8 cellular contexts compared by ENCODE assay signal in the genomic region with DNA sequence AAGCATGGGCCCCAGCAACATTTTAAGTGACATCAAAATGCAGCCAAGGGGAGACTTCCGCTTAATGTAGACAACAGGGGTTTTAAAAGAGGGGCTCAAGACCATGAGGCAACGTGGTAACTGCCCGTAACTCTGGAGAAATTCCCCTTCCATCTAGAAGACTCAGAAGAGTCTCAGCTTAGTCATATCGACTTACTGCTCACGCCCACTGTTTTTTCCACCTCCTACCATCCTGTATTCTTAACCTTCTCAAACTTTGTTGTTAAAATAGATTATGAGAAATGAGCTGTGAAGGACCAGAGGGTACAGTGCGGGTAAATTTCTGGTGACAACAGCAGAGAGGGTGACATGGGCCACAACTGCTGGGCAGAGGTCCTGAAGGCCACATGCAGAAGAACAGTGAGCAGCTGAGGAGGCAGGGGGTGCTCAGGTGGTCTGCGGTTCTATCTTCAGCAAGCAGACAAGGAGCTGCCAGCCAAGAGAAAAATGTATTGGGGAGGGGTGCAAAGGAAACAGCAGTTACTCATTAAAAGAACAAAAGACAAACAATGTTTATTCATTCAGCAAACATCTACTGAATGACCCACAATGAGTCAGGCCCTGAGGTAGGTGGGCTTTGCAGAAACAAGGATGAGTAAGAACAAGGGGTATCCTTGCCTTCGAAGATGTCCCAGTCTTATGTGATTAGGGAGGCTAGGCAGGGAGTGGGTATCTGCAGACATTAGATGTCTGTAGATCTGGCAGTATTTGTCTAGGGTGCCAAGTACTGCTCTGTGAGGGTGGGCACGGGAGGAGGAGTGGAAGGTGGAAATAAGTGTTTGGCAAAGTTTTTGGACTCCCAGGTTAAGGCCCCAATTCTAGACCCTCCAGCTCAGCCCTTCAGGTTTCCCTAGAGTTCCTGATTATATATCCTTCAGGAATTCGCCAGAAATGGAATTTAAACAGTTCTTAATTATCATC.
A peak's percentile ranks its signal among the peaks of the same experiment; 100 is the strongest.
DNase-seq lines count a peak whose midpoint lies in the region; ATAC-seq lines count a peak whose summit lies in the region.

No MANE protein-coding gene starts in this region.

- DNase-seq in stimulated activated naive CD4-positive, alpha-beta T cell treated with Interleukin-2 at 50 U/mL for 16 hours (lab: John Stamatoyannopoulos, UW), result peak; percentile 39
- DNase-seq in stimulated activated naive CD4-positive, alpha-beta T cell (lab: John Stamatoyannopoulos, UW), result no peak
- peak; percentile 42 for DNase-seq in activated naive CD4-positive, alpha-beta T cell treated with anti-CD3 and anti-CD28 coated beads, Interleukin-2, amount 50 U/mL, for 16 hours
- DNase-seq in stimulated activated CD4-positive, alpha-beta T cell treated with anti-CD3 and anti-CD28 coated beads, Interleukin-4, amount 100 ng/mL, for 4 hours, result peak; percentile 20 to 50
- DNase-seq in NCI-H524 treated with DMSO at 0.1 percent for 48 hours (lab: John Stamatoyannopoulos, UW), result no peak
- DNase-seq in DMS 273 treated with DMSO at 0.1 percent for 48 hours (lab: John Stamatoyannopoulos, UW), result no peak
- no peak for DNase-seq in NCI-H1417 (lab: John Stamatoyannopoulos, UW)

- ATAC-seq in HG03378 (IDR thresholded peaks at IDR 0.05; ENCODE audit: unreplicated experiment), result peak; percentile 98

Comparison
In these comparisons a context has a peak if more than half of its experiments do, and no peak if none do; other contexts are left out.
1. DNase-seq: peak in stimulated activated naive CD4-positive, alpha-beta T cell treated with Interleukin-2 at 50 U/mL for 16 hours (single experiment), activated naive CD4-positive, alpha-beta T cell treated with anti-CD3 and anti-CD28 coated beads, Interleukin-2, amount 50 U/mL, for 16 hours (single experiment) and stimulated activated CD4-positive, alpha-beta T cell treated with anti-CD3 and anti-CD28 coated beads, Interleukin-4, amount 100 ng/mL, for 4 hours (2 of 2); none in stimulated activated naive CD4-positive, alpha-beta T cell (0 of 6), NCI-H524 treated with DMSO at 0.1 percent for 48 hours (single experiment), DMS 273 treated with DMSO at 0.1 percent for 48 hours (single experiment) and NCI-H1417 (0 of 3).